In the genomic region with DNA sequence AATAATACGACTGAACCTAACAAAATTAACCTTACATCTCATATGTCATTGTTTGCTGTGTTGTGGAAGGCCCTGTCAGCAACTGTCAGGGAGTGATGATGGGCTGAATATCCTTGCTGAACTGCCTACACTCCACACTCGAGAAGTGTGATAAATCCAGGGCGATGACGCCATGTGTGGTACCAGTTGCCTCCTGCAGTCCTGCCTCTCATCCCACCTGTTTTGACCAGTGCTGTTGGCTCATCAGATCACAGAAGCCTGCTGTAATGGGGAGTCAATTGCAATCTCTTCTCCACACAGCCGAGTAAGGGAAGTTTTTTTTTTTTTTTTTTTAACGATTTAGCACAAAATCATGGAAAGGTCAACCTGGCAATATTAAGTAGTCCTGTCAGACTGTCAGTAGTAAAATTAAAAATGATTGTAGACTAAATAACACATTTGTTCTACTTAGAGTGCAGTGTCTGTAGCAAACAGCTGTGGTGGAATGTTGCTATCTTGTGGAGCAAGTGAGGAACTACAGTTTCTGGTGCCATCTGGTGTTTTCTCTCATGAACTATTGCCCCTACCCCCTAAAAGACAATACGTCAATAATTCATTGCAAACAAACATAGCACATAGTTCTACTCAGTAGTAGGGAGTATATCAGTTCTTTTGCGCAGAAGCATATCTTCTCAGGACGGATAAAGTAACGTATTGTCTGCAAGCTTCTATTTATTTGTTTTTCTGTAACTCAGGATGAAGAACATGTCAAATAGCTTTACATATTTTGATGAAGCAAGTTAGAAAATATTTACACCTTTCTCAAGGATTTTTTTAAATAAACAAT, we compare ENCODE assay signal across 1 cellular context.
TF ChIP-seq lines count a peak whose summit lies in the region.

No MANE protein-coding gene starts in this region.

TF ChIP-seq in GM12878, 131 proteins besides CTCF, POLR2A, EP300 and RAD21 (continued from another document):
- TF ChIP-seq ZBTB4 (CRISPR knock-in tag; IDR thresholded peaks at IDR 0.05) (no peak), NR2F1 (conservative IDR thresholded peaks at IDR 0.05) (no peak), CEBPB (IDR thresholded peaks at IDR 0.05; ENCODE audit: borderline replicate concordance in 1 of 2, low read depth in 2 of 2, low read length in 2 of 2) (no peak), BMI1 (IDR thresholded peaks at IDR 0.05; ENCODE audit: borderline replicate concordance) (no peak), FOXM1 (IDR thresholded peaks at IDR 0.05; ENCODE audit: low read depth, low read length) (no peak), NKRF (conservative IDR thresholded peaks at IDR 0.05) (no peak), NR2C2 (IDR thresholded peaks at IDR 0.05; ENCODE audit: borderline replicate concordance, control insufficient read depth, insufficient read length, low read depth) (no peak), YBX1 (IDR thresholded peaks at IDR 0.05) (no peak), TCF12 (IDR thresholded peaks at IDR 0.05; ENCODE audit: low read depth, low read length) (no peak), STAT1 (conservative IDR thresholded peaks at IDR 0.05) (no peak), RCOR1 (conservative IDR thresholded peaks at IDR 0.05; ENCODE audit: low read depth, low read length) (no peak), CHD4 (IDR thresholded peaks at IDR 0.05) (no peak)
- TF ChIP-seq, protein P1, sequence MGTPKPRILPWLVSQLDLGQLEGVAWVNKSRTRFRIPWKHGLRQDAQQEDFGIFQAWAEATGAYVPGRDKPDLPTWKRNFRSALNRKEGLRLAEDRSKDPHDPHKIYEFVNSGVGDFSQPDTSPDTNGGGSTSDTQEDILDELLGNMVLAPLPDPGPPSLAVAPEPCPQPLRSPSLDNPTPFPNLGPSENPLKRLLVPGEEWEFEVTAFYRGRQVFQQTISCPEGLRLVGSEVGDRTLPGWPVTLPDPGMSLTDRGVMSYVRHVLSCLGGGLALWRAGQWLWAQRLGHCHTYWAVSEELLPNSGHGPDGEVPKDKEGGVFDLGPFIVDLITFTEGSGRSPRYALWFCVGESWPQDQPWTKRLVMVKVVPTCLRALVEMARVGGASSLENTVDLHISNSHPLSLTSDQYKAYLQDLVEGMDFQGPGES (IDR thresholded peaks at IDR 0.05): no peak
- TF ChIP-seq, protein P2, sequence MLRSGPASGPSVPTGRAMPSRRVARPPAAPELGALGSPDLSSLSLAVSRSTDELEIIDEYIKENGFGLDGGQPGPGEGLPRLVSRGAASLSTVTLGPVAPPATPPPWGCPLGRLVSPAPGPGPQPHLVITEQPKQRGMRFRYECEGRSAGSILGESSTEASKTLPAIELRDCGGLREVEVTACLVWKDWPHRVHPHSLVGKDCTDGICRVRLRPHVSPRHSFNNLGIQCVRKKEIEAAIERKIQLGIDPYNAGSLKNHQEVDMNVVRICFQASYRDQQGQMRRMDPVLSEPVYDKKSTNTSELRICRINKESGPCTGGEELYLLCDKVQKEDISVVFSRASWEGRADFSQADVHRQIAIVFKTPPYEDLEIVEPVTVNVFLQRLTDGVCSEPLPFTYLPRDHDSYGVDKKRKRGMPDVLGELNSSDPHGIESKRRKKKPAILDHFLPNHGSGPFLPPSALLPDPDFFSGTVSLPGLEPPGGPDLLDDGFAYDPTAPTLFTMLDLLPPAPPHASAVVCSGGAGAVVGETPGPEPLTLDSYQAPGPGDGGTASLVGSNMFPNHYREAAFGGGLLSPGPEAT (IDR thresholded peaks at IDR 0.05; ENCODE audit: low read depth): no peak
